In the genomic region with DNA sequence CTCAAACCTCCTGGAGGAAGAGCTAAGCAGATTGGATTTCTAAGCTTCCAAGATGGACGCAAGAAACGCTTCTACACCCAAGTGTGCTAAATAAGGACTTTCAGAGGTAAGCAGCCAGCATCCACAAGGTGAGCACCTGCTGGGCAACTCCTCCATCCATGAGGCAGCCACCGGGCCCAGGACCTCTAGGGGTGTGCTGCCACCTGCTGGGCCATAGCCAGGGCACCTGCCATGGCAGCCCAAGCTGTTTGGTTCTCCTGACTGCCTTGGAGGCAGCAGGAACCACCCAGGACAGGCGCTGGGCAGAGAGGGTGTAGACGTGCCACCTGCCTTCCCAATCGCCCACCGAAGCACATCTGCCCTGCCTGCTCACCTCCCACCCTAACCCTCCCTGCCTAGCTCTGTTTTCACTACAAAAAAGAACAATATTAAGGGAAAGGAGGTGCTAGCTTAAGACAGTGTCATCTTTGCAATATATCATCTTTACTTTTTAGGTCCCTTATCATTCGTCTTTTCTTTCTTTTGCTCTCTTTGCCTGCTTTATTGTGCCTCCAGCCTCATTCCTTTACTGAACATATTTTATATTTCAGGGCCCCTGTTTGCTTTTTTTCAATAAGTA, we compare ENCODE assay signal across 9 cellular contexts. TPM values are rescaled to one million over a fixed set of nuclear protein-coding genes. Genes with fewer than 3 reads are reported as not detected.
DNase-seq lines count a peak whose midpoint lies in the region; ATAC-seq and TF ChIP-seq lines count a peak whose summit lies in the region.
"Had no signal": no experiment of that assay in that cellular context is flagged by ENCODE, and none has a peak within 500 bp of the region (broad histone marks: within the 10 kb centered on the region; RNA-seq: fewer than 3 reads in every experiment).

No MANE protein-coding gene starts in this region.

- peaks cover 9% of the 10 kb centered on the region for H3K36me3 Mint-ChIP-seq in activated CD8-positive, alpha-beta T cell treated with anti-CD3 and anti-CD28 coated beads, Interleukin-2, amount 10 ng/mL, durations not matched to agents 7 days and 5 days (ENCODE audit: low read depth)

- H3K4me3 ChIP-seq in GM12865 (ENCODE audit: low read depth, low read length) (no peak overlapping the region), epithelial cell of proximal tubule (ENCODE audit: low read depth, low read length) (no peak overlapping the region)

- DNase-seq in GM12865 (ENCODE audit: low read depth) (peak; percentile 86), NCI-H524 (lab: John Stamatoyannopoulos, UW) (peak; percentile 64 to 82), epithelial cell of proximal tubule (ENCODE audit: low read depth) (no peak), renal cortical epithelial cell (ENCODE audit: low read depth) (peak; percentile 46)
- peak; percentile 85 for DNase-seq in activated CD8-positive, alpha-beta T cell treated with anti-CD3 and anti-CD28 coated beads, Interleukin-2, amount 10 ng/mL, durations not matched to agents 7 days and 5 days

- no peaks in the 10 kb centered on the region for H3K9me3 Mint-ChIP-seq in activated CD8-positive, alpha-beta T cell treated with anti-CD3 and anti-CD28 coated beads, Interleukin-2, amount 10 ng/mL, durations not matched to agents 7 days and 5 days (ENCODE audit: insufficient read depth)
- H3K9me3 Mint-ChIP-seq: activated naive CD4-positive, alpha-beta T cell treated with anti-CD3 and anti-CD28 coated beads, Interleukin-2, amount 50 U/mL, for 24 hours had no signal

- H3K4me3 Mint-ChIP-seq in activated CD8-positive, alpha-beta T cell treated with anti-CD3 and anti-CD28 coated beads, Interleukin-2, amount 10 ng/mL, durations not matched to agents 7 days and 5 days: no peak overlapping the region
- H3K4me3 Mint-ChIP-seq: activated naive CD4-positive, alpha-beta T cell treated with anti-CD3 and anti-CD28 coated beads, Interleukin-2, amount 50 U/mL, for 24 hours had no signal

- peak; percentile 96 for TF ChIP-seq CTCF in GM12865 (IDR thresholded peaks at IDR 0.05; ENCODE audit: insufficient read depth, low read depth, low read length, missing control alignments)
- TF ChIP-seq CTCF in epithelial cell of proximal tubule (conservative IDR thresholded peaks at IDR 0.05; ENCODE audit: low read depth, low read length): peak; percentile 85

- H3K4me1 Mint-ChIP-seq in activated CD8-positive, alpha-beta T cell treated with anti-CD3 and anti-CD28 coated beads, Interleukin-2, amount 10 ng/mL, durations not matched to agents 7 days and 5 days (ENCODE audit: low read depth): peaks cover 24% of the 10 kb centered on the region

- CTCF ChIA-PET in activated CD8-positive, alpha-beta T cell treated with anti-CD3 and anti-CD28 coated beads, Interleukin-2, amount 10 ng/mL, durations not matched to agents 7 days and 5 days (lab: Charles Lee): interaction anchor here (0.6 to 8.5 kb wide), 44 partner anchors 9 to 262 kb away, joined by 3 to 107 read pairs (median 4); a partner anchor contains a TSS

- no peaks in the 10 kb centered on the region for H3K27me3 Mint-ChIP-seq in activated CD8-positive, alpha-beta T cell treated with anti-CD3 and anti-CD28 coated beads, Interleukin-2, amount 10 ng/mL, durations not matched to agents 7 days and 5 days (ENCODE audit: low read depth)
- H3K27me3 Mint-ChIP-seq: activated naive CD4-positive, alpha-beta T cell treated with anti-CD3 and anti-CD28 coated beads, Interleukin-2, amount 50 U/mL, for 24 hours had no signal

- POLR2A ChIA-PET in activated CD8-positive, alpha-beta T cell treated with anti-CD3 and anti-CD28 coated beads, Interleukin-2, amount 10 ng/mL, durations not matched to agents 7 days and 5 days (lab: Charles Lee): interaction anchor here (0.6 to 1.1 kb wide), 7 partner anchors 13 to 214 kb away, joined by 3 to 4 read pairs (median 3); a partner anchor contains a TSS

- no peak overlapping the region for H3K27ac Mint-ChIP-seq in activated CD8-positive, alpha-beta T cell treated with anti-CD3 and anti-CD28 coated beads, Interleukin-2, amount 10 ng/mL, durations not matched to agents 7 days and 5 days
- H3K27ac Mint-ChIP-seq: activated naive CD4-positive, alpha-beta T cell treated with anti-CD3 and anti-CD28 coated beads, Interleukin-2, amount 50 U/mL, for 24 hours had no signal

- peak; percentile 66 for ATAC-seq in HG02885 (IDR thresholded peaks at IDR 0.05; ENCODE audit: poor library complexity, unreplicated experiment)
- ATAC-seq in activated CD8-positive, alpha-beta T cell treated with anti-CD3 and anti-CD28 coated beads, Interleukin-2, amount 10 ng/mL, durations not matched to agents 7 days and 5 days: peak; percentile 98
- ATAC-seq in GM18517 (IDR thresholded peaks at IDR 0.05; ENCODE audit: unreplicated experiment): no peak
- no peak for ATAC-seq in GM18519 (IDR thresholded peaks at IDR 0.05; ENCODE audit: low FRiP score, unreplicated experiment)

RNA-seq across cellular contexts. Expression of a gene that starts 12.9 kb away (rescaled TPM):
- total RNA-seq in activated CD8-positive, alpha-beta T cell treated with anti-CD3 and anti-CD28 coated beads, Interleukin-2, amount 10 ng/mL, durations not matched to agents 7 days and 5 days: 1 to 10 TPM; 1.1 to 1.2 TPM
- total RNA-seq in epithelial cell of proximal tubule (0.63 and 2.7 TPM in 2 replicates), renal cortical epithelial cell (0.50 and 0.69 TPM in 2 replicates)

RNA-seq across cellular contexts. Expression of a gene that starts 18.9 kb away (rescaled TPM):
- 10 to 100 TPM; 50.6 to 50.8 TPM for total RNA-seq in activated CD8-positive, alpha-beta T cell treated with anti-CD3 and anti-CD28 coated beads, Interleukin-2, amount 10 ng/mL, durations not matched to agents 7 days and 5 days
- total RNA-seq in epithelial cell of proximal tubule (87.2 and 113 TPM in 2 replicates), renal cortical epithelial cell (5.5 and 11.1 TPM in 2 replicates)

RNA-seq across cellular contexts. Expression of a gene that starts 24.2 kb away (rescaled TPM):
- total RNA-seq in activated CD8-positive, alpha-beta T cell treated with anti-CD3 and anti-CD28 coated beads, Interleukin-2, amount 10 ng/mL, durations not matched to agents 7 days and 5 days: 10 to 100 TPM; 29.4 to 35.6 TPM
- total RNA-seq in epithelial cell of proximal tubule: 30.0 and 34.8 TPM in 2 replicates
- total RNA-seq in renal cortical epithelial cell: 24.5 and 30.6 TPM in 2 replicates

RNA-seq across cellular contexts. Expression of a gene that starts 24.6 kb away (rescaled TPM):
- total RNA-seq in activated CD8-positive, alpha-beta T cell treated with anti-CD3 and anti-CD28 coated beads, Interleukin-2, amount 10 ng/mL, durations not matched to agents 7 days and 5 days: 10 to 100 TPM; 42.9 to 47.2 TPM
- total RNA-seq in epithelial cell of proximal tubule (21.7 and 43.2 TPM in 2 replicates), renal cortical epithelial cell (16.2 and 24.7 TPM in 2 replicates)

RNA-seq across cellular contexts. Expression of a gene that starts 27.7 kb away (rescaled TPM):
- 10 to 100 TPM; 34.0 to 35.1 TPM for total RNA-seq in activated CD8-positive, alpha-beta T cell treated with anti-CD3 and anti-CD28 coated beads, Interleukin-2, amount 10 ng/mL, durations not matched to agents 7 days and 5 days
- total RNA-seq in epithelial cell of proximal tubule (20.6 and 25.4 TPM in 2 replicates), renal cortical epithelial cell (17.2 and 27.0 TPM in 2 replicates)

Comparison
In these comparisons a context has a peak if more than half of its experiments do, and no peak if none do; other contexts are left out.
1. ATAC-seq: peak in HG02885 (single experiment) and activated CD8-positive, alpha-beta T cell treated with anti-CD3 and anti-CD28 coated beads, Interleukin-2, amount 10 ng/mL, durations not matched to agents 7 days and 5 days (single experiment); none in GM18517 (single experiment) and GM18519 (single experiment).